ENCODE assay signal across 1 cellular context in the genomic region with DNA sequence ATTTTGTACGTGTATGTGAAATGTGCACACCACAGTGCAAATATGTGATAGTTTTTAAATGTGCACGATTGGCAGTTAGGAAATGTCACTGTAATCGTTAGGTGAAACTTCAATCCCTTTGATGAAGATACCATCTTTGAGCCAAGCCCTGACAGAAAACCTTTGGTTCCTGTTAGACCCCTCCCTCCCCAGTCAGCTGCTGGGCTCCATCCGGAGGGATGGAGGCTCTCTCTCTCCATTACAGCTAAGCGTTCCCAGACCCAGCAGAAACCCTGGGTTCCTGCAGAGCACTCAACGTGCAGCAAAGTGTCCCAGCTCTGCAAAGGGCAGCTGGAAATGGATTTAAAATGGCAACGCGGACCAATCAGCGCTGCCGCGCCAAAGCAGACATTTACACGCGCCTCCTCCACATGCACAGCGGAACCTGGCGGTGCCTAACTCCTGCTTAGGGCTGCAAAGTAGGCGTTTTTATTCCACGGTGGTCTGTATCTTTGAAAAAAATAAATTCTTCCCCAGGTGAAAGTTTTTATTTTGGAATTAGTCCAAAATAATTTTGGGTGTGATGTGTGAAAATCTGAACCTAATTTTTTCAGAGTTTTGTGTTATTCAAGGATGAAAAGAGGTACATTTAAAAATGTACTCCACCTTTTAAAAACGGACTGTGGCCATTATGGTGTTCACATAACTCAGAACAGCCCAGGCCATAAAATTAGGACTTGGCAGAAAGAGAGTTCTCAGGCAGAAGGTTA.
TF ChIP-seq lines count a peak whose summit lies in the region.

No MANE protein-coding gene starts in this region.

TF ChIP-seq in HepG2, 621 proteins besides CTCF, POLR2A, EP300 and RAD21 (continued from another document and continues in another):
- TF ChIP-seq, protein P1, sequence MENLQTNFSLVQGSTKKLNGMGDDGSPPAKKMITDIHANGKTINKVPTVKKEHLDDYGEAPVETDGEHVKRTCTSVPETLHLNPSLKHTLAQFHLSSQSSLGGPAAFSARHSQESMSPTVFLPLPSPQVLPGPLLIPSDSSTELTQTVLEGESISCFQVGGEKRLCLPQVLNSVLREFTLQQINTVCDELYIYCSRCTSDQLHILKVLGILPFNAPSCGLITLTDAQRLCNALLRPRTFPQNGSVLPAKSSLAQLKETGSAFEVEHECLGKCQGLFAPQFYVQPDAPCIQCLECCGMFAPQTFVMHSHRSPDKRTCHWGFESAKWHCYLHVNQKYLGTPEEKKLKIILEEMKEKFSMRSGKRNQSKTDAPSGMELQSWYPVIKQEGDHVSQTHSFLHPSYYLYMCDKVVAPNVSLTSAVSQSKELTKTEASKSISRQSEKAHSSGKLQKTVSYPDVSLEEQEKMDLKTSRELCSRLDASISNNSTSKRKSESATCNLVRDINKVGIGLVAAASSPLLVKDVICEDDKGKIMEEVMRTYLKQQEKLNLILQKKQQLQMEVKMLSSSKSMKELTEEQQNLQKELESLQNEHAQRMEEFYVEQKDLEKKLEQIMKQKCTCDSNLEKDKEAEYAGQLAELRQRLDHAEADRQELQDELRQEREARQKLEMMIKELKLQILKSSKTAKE (CRISPR knock-in tag; IDR thresholded peaks at IDR 0.05; ENCODE audit: borderline replicate concordance), result no peak
- no peak for TF ChIP-seq JDP2 (CRISPR knock-in tag; IDR thresholded peaks at IDR 0.05; ENCODE audit: borderline replicate concordance)
- TF ChIP-seq ISX (CRISPR knock-in tag; conservative IDR thresholded peaks at IDR 0.05), result no peak
- no peak for TF ChIP-seq ZNF44 (CRISPR knock-in tag; IDR thresholded peaks at IDR 0.05)
- no peak; the same call in 1 of the 2 replicates for TF ChIP-seq ZNF343 (CRISPR knock-in tag; IDR thresholded peaks at IDR 0.05)
- peak; percentile 86 for TF ChIP-seq POLR2AphosphoS5 (IDR thresholded peaks at IDR 0.05; ENCODE audit: low read depth, low read length)
- no peak for TF ChIP-seq NR3C1 (CRISPR knock-in tag; IDR thresholded peaks at IDR 0.05)
- TF ChIP-seq, protein P2, sequence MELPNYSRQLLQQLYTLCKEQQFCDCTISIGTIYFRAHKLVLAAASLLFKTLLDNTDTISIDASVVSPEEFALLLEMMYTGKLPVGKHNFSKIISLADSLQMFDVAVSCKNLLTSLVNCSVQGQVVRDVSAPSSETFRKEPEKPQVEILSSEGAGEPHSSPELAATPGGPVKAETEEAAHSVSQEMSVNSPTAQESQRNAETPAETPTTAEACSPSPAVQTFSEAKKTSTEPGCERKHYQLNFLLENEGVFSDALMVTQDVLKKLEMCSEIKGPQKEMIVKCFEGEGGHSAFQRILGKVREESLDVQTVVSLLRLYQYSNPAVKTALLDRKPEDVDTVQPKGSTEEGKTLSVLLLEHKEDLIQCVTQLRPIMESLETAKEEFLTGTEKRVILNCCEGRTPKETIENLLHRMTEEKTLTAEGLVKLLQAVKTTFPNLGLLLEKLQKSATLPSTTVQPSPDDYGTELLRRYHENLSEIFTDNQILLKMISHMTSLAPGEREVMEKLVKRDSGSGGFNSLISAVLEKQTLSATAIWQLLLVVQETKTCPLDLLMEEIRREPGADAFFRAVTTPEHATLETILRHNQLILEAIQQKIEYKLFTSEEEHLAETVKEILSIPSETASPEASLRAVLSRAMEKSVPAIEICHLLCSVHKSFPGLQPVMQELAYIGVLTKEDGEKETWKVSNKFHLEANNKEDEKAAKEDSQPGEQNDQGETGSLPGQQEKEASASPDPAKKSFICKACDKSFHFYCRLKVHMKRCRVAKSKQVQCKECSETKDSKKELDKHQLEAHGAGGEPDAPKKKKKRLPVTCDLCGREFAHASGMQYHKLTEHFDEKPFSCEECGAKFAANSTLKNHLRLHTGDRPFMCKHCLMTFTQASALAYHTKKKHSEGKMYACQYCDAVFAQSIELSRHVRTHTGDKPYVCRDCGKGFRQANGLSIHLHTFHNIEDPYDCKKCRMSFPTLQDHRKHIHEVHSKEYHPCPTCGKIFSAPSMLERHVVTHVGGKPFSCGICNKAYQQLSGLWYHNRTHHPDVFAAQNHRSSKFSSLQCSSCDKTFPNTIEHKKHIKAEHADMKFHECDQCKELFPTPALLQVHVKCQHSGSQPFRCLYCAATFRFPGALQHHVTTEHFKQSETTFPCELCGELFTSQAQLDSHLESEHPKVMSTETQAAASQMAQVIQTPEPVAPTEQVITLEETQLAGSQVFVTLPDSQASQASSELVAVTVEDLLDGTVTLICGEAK (IDR thresholded peaks at IDR 0.05), result no peak
- TF ChIP-seq, protein P2 (CRISPR knock-in tag; IDR thresholded peaks at IDR 0.05), result no peak; the same call in 1 of the 2 replicates
- TF ChIP-seq FOXP1 (IDR thresholded peaks at IDR 0.05), result no peak
- TF ChIP-seq FOXP1 (CRISPR knock-in tag; IDR thresholded peaks at IDR 0.05), result no peak
- TF ChIP-seq, protein P3, sequence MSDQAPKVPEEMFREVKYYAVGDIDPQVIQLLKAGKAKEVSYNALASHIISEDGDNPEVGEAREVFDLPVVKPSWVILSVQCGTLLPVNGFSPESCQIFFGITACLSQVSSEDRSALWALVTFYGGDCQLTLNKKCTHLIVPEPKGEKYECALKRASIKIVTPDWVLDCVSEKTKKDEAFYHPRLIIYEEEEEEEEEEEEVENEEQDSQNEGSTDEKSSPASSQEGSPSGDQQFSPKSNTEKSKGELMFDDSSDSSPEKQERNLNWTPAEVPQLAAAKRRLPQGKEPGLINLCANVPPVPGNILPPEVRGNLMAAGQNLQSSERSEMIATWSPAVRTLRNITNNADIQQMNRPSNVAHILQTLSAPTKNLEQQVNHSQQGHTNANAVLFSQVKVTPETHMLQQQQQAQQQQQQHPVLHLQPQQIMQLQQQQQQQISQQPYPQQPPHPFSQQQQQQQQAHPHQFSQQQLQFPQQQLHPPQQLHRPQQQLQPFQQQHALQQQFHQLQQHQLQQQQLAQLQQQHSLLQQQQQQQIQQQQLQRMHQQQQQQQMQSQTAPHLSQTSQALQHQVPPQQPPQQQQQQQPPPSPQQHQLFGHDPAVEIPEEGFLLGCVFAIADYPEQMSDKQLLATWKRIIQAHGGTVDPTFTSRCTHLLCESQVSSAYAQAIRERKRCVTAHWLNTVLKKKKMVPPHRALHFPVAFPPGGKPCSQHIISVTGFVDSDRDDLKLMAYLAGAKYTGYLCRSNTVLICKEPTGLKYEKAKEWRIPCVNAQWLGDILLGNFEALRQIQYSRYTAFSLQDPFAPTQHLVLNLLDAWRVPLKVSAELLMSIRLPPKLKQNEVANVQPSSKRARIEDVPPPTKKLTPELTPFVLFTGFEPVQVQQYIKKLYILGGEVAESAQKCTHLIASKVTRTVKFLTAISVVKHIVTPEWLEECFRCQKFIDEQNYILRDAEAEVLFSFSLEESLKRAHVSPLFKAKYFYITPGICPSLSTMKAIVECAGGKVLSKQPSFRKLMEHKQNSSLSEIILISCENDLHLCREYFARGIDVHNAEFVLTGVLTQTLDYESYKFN (CRISPR knock-in tag; conservative IDR thresholded peaks at IDR 0.05), result peak; percentile 56
- peak; percentile 24; the same call in 1 of the 2 replicates for TF ChIP-seq GABPB1 (CRISPR knock-in tag; IDR thresholded peaks at IDR 0.05)
- TF ChIP-seq, protein P4, sequence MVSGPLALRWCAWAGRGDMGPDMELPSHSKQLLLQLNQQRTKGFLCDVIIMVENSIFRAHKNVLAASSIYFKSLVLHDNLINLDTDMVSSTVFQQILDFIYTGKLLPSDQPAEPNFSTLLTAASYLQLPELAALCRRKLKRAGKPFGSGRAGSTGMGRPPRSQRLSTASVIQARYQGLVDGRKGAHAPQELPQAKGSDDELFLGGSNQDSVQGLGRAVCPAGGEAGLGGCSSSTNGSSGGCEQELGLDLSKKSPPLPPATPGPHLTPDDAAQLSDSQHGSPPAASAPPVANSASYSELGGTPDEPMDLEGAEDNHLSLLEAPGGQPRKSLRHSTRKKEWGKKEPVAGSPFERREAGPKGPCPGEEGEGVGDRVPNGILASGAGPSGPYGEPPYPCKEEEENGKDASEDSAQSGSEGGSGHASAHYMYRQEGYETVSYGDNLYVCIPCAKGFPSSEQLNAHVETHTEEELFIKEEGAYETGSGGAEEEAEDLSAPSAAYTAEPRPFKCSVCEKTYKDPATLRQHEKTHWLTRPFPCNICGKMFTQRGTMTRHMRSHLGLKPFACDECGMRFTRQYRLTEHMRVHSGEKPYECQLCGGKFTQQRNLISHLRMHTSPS (CRISPR knock-in tag; IDR thresholded peaks at IDR 0.05; ENCODE audit: low read depth), result peak; percentile 26; the same call in 1 of the 2 replicates
- no peak; the same call in 1 of the 2 replicates for TF ChIP-seq MEIS1 (CRISPR knock-in tag; IDR thresholded peaks at IDR 0.05; ENCODE audit: borderline replicate concordance)
- TF ChIP-seq ZBTB7A (CRISPR knock-in tag; IDR thresholded peaks at IDR 0.05), result no peak
- no peak for TF ChIP-seq ZNF530 (CRISPR knock-in tag; IDR thresholded peaks at IDR 0.05; ENCODE audit: low read depth)
- TF ChIP-seq MTA1 (CRISPR knock-in tag; IDR thresholded peaks at IDR 0.05; ENCODE audit: borderline replicate concordance), result peak; percentile 2; the same call in 1 of the 2 replicates
- TF ChIP-seq ZNF20 (CRISPR knock-in tag; IDR thresholded peaks at IDR 0.05), result peak; percentile 75
- TF ChIP-seq HDAC2 (CRISPR knock-in tag; IDR thresholded peaks at IDR 0.05), result peak; percentile 87
- TF ChIP-seq SMC3 (IDR thresholded peaks at IDR 0.05; ENCODE audit: low read length), result no peak
- no peak for TF ChIP-seq HHEX (CRISPR knock-in tag; IDR thresholded peaks at IDR 0.05)
- TF ChIP-seq, protein P5, sequence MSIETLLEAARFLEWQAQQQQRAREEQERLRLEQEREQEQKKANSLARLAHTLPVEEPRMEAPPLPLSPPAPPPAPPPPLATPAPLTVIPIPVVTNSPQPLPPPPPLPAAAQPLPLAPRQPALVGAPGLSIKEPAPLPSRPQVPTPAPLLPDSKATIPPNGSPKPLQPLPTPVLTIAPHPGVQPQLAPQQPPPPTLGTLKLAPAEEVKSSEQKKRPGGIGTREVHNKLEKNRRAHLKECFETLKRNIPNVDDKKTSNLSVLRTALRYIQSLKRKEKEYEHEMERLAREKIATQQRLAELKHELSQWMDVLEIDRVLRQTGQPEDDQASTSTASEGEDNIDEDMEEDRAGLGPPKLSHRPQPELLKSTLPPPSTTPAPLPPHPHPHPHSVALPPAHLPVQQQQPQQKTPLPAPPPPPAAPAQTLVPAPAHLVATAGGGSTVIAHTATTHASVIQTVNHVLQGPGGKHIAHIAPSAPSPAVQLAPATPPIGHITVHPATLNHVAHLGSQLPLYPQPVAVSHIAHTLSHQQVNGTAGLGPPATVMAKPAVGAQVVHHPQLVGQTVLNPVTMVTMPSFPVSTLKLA (IDR thresholded peaks at IDR 0.05), result peak; percentile 10; the same call in 1 of the 2 replicates
- no peak for TF ChIP-seq SMAD1 (CRISPR knock-in tag; IDR thresholded peaks at IDR 0.05; ENCODE audit: borderline replicate concordance, low read depth)
- no peak for TF ChIP-seq DNMT3B (CRISPR knock-in tag; conservative IDR thresholded peaks at IDR 0.05)
- TF ChIP-seq ZNF138 (CRISPR knock-in tag; IDR thresholded peaks at IDR 0.05; ENCODE audit: low read depth), result no peak
- peak; percentile 60; the same call in 1 of the 2 replicates for TF ChIP-seq ZSCAN21 (CRISPR knock-in tag; IDR thresholded peaks at IDR 0.05; ENCODE audit: borderline replicate concordance)
- peak; percentile 37; the same call in 1 of the 2 replicates for TF ChIP-seq ZSCAN25 (CRISPR knock-in tag; IDR thresholded peaks at IDR 0.05)
- no peak for TF ChIP-seq KLF9 (CRISPR knock-in tag; IDR thresholded peaks at IDR 0.05; ENCODE audit: low read depth)
- TF ChIP-seq ZEB1 (IDR thresholded peaks at IDR 0.05; ENCODE audit: insufficient replicate concordance, low read depth), result peak; percentile 70
- no peak for TF ChIP-seq ZBTB1 (CRISPR knock-in tag; IDR thresholded peaks at IDR 0.05; ENCODE audit: borderline replicate concordance)
- TF ChIP-seq PLRG1 (conservative IDR thresholded peaks at IDR 0.05), result no peak
- TF ChIP-seq ZNF788 (CRISPR knock-in tag; IDR thresholded peaks at IDR 0.05; ENCODE audit: borderline replicate concordance), result no peak
- TF ChIP-seq HNRNPL (IDR thresholded peaks at IDR 0.05; ENCODE audit: low read depth, low read length), result no peak
- TF ChIP-seq REXO4 (CRISPR knock-in tag; IDR thresholded peaks at IDR 0.05; ENCODE audit: borderline replicate concordance), result no peak
- TF ChIP-seq, protein P6, sequence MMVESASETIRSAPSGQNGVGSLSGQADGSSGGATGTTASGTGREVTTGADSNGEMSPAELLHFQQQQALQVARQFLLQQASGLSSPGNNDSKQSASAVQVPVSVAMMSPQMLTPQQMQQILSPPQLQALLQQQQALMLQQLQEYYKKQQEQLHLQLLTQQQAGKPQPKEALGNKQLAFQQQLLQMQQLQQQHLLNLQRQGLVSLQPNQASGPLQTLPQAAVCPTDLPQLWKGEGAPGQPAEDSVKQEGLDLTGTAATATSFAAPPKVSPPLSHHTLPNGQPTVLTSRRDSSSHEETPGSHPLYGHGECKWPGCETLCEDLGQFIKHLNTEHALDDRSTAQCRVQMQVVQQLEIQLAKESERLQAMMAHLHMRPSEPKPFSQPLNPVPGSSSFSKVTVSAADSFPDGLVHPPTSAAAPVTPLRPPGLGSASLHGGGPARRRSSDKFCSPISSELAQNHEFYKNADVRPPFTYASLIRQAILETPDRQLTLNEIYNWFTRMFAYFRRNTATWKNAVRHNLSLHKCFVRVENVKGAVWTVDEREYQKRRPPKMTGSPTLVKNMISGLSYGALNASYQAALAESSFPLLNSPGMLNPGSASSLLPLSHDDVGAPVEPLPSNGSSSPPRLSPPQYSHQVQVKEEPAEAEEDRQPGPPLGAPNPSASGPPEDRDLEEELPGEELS (CRISPR knock-in tag; IDR thresholded peaks at IDR 0.05), result peak; percentile 51
- TF ChIP-seq LCORL (IDR thresholded peaks at IDR 0.05), result no peak
- TF ChIP-seq LCORL (CRISPR knock-in tag; IDR thresholded peaks at IDR 0.05), result no peak
- no peak for TF ChIP-seq ZFP90 (CRISPR knock-in tag; IDR thresholded peaks at IDR 0.05; ENCODE audit: borderline replicate concordance)
- no peak for TF ChIP-seq ZNF878 (CRISPR knock-in tag; IDR thresholded peaks at IDR 0.05)
